ENCODE assay signal across 34 cellular contexts in genomic region chr20:54713727-54714126, GRCh38.
"Had no signal": no experiment of that assay in that cellular context is flagged by ENCODE, and none has a peak within 500 bp of the region (broad histone marks: within the 10 kb centered on the region; RNA-seq: fewer than 3 reads in every experiment).

No MANE protein-coding gene starts in this region.

- H3K9me3 ChIP-seq: adrenal gland, ascending aorta, breast epithelium had no signal

- DNase-seq: activated effector memory CD4-positive, alpha-beta T cell treated with anti-CD3 and anti-CD28 coated beads, Interleukin-2, amount 50 U/mL, for 16 hours; activated effector memory CD4-positive, alpha-beta T cell treated with Interleukin-2 at 50 U/mL for 16 hours; activated gamma-delta T cell; activated gamma-delta T cell treated with Interleukin-2 at 50 U/mL for 16 hours; activated naive CD4-positive, alpha-beta T cell; activated naive CD4-positive, alpha-beta T cell treated with anti-CD3 and anti-CD28 coated beads for 36 hours; activated naive CD4-positive, alpha-beta T cell treated with anti-CD3 and anti-CD28 coated beads, Interleukin-2, amount 10 ng/mL, durations not matched to agents 7 days and 5 days; activated naive CD4-positive, alpha-beta T cell treated with anti-CD3 and anti-CD28 coated beads, Interleukin-2, amount 50 U/mL, for 16 hours; activated naive CD4-positive, alpha-beta T cell treated with Interleukin-2 at 50 U/mL for 16 hours; activated naive CD8-positive, alpha-beta T cell treated with anti-CD3 and anti-CD28 coated beads for 36 hours; activated naive CD8-positive, alpha-beta T cell treated with anti-CD3 and anti-CD28 coated beads, Interleukin-2, amount 10 ng/mL, durations not matched to agents 7 days and 5 days; activated naive CD8-positive, alpha-beta T cell treated with anti-CD3 and anti-CD28 coated beads, Interleukin-2, amount 50 U/mL, for 24 hours; activated T-cell treated with anti-CD3 and anti-CD28 coated beads for 4 hours; activated T-cell treated with anti-CD3 and anti-CD28 coated beads, Interleukin-2, amount 50 U/mL, for 1 hour; activated T-cell treated with anti-CD3 and anti-CD28 coated beads, Interleukin-2, amount 50 U/mL, for 24 hours; activated T-cell treated with anti-CD3 and anti-CD28 coated beads, Interleukin-2, amount 50 U/mL, for 4 hours; activated T-cell treated with anti-CD3 and anti-CD28 coated beads, Interleukin-2, amount 50 U/mL, for 48 hours; activated T-cell treated with anti-CD3 and anti-CD28 coated beads, Interleukin-2, amount 50 U/mL, for 72 hours; adrenal gland; amniotic stem cell; amygdala; anterior cingulate cortex; aorta; brain microvascular endothelial cell; caudate nucleus; central memory CD4-positive, alpha-beta T cell; cerebellar nuclear complex had no signal

- ATAC-seq: activated naive CD4-positive, alpha-beta T cell treated with anti-CD3 and anti-CD28 coated beads, Interleukin-2, amount 50 U/mL, for 72 hours; activated naive CD8-positive, alpha-beta T cell treated with anti-CD3 and anti-CD28 coated beads, Interleukin-2, amount 50 U/mL, for 24 hours; activated T-cell treated with anti-CD3 and anti-CD28 coated beads, Interleukin-2, amount 50 U/mL, for 4 hours; activated T-cell treated with anti-CD3 and anti-CD28 coated beads, Interleukin-2, amount 50 U/mL, for 72 hours; activated T-helper 17 cell treated with anti-CD3 and anti-CD28 coated beads, Interleukin-2, amount 50 U/mL, for 72 hours had no signal

- H3K27me3 ChIP-seq: adrenal gland, ascending aorta, brain microvascular endothelial cell, breast epithelium, cardiac muscle cell had no signal

- FAIRE-seq: astrocyte, bronchial epithelial cell had no signal

- H3K4me1 ChIP-seq: adrenal gland, ascending aorta, breast epithelium had no signal

- H3K4me3 ChIP-seq: adrenal gland, ascending aorta, breast epithelium, cardiac muscle cell had no signal

- H3K27ac ChIP-seq: adrenal gland, ascending aorta, brain microvascular endothelial cell, breast epithelium, cardiac muscle cell had no signal

- H3K36me3 ChIP-seq: adrenal gland, ascending aorta, brain microvascular endothelial cell, breast epithelium, cardiac muscle cell had no signal
